ENCODE assay signal across 13 cellular contexts in genomic region chr1:116545359-116545705, GRCh38. TPM values are rescaled to one million over a fixed set of nuclear protein-coding genes. Genes with fewer than 3 reads are reported as not detected.
A peak's percentile ranks its signal among the peaks of the same experiment; 100 is the strongest.
DNase-seq lines count a peak whose midpoint lies in the region; ATAC-seq and TF ChIP-seq lines count a peak whose summit lies in the region.
"Had no signal": no experiment of that assay in that cellular context is flagged by ENCODE, and none has a peak within 500 bp of the region (broad histone marks: within the 10 kb centered on the region; RNA-seq: fewer than 3 reads in every experiment).

No MANE protein-coding gene starts in this region.

- H3K27me3 Mint-ChIP-seq in activated CD8-positive, alpha-beta memory T cell treated with anti-CD3 and anti-CD28 coated beads, Interleukin-2, amount 10 ng/mL, durations not matched to agents 7 days and 5 days: no peaks in the 10 kb centered on the region

- H3K36me3 ChIP-seq in Loucy (ENCODE audit: insufficient read depth, low read length): peaks cover 38% of the 10 kb centered on the region; the same call in 1 of the 2 replicates

- DNase-seq in activated CD8-positive, alpha-beta memory T cell treated with anti-CD3 and anti-CD28 coated beads, Interleukin-2, amount 10 ng/mL, durations not matched to agents 7 days and 5 days: no peak
- no peak for DNase-seq in activated CD8-positive, alpha-beta memory T cell treated with anti-CD3 and anti-CD28 coated beads, Interleukin-2, amount 50 U/mL, for 48 hours
- DNase-seq in stimulated activated effector memory CD8-positive, alpha-beta T cell treated with anti-CD3 and anti-CD28 coated beads, Interleukin-12 subunit alpha, Interleukin-12 subunit beta, amount 100 ng/mL, for 72 hours (ENCODE audit: low spot score in 2 of 2): peak in 1 of 2 donors; percentile 51
- no peak for DNase-seq in foreskin melanocyte
- DNase-seq in activated CD8-positive, alpha-beta memory T cell treated with anti-CD3 and anti-CD28 coated beads for 24 hours: no peak
- DNase-seq in NCI-H82 treated with DMSO at 0.1 percent for 48 hours (lab: John Stamatoyannopoulos, UW; ENCODE audit: unreplicated experiment): no peak
- DNase-seq: body of pancreas; NCI-H1417; NCI-H82; SK-N-SH; stimulated activated CD4-positive, alpha-beta T cell treated with anti-CD3 and anti-CD28 coated beads, Interleukin-4, amount 100 ng/mL, for 4 hours had no signal

- H3K4me3 Mint-ChIP-seq in activated CD8-positive, alpha-beta memory T cell treated with anti-CD3 and anti-CD28 coated beads, Interleukin-2, amount 10 ng/mL, durations not matched to agents 7 days and 5 days: peak overlapping the region; percentile 25
- H3K4me3 Mint-ChIP-seq in stimulated activated effector memory CD8-positive, alpha-beta T cell treated with anti-CD3 and anti-CD28 coated beads, Interleukin-12 subunit alpha, Interleukin-12 subunit beta, amount 100 ng/mL, for 72 hours: peak overlapping the region; percentile 83

- H3K4me1 Mint-ChIP-seq in activated CD8-positive, alpha-beta memory T cell treated with anti-CD3 and anti-CD28 coated beads, Interleukin-2, amount 10 ng/mL, durations not matched to agents 7 days and 5 days: peaks cover 80% of the 10 kb centered on the region
- H3K4me1 Mint-ChIP-seq in stimulated activated effector memory CD8-positive, alpha-beta T cell treated with anti-CD3 and anti-CD28 coated beads, Interleukin-12 subunit alpha, Interleukin-12 subunit beta, amount 100 ng/mL, for 72 hours: peaks cover 84% of the 10 kb centered on the region

- no peaks in the 10 kb centered on the region for H4K20me1 ChIP-seq in Loucy (ENCODE audit: insufficient read depth, low read length, poor library complexity, severe bottlenecking)

- no peaks in the 10 kb centered on the region for H3K9me3 Mint-ChIP-seq in activated CD8-positive, alpha-beta memory T cell treated with anti-CD3 and anti-CD28 coated beads, Interleukin-2, amount 10 ng/mL, durations not matched to agents 7 days and 5 days (ENCODE audit: low read depth)
- no peaks in the 10 kb centered on the region for H3K9me3 Mint-ChIP-seq in stimulated activated effector memory CD8-positive, alpha-beta T cell treated with anti-CD3 and anti-CD28 coated beads, Interleukin-12 subunit alpha, Interleukin-12 subunit beta, amount 100 ng/mL, for 72 hours

- no peak for ATAC-seq in activated CD8-positive, alpha-beta memory T cell treated with anti-CD3 and anti-CD28 coated beads, Interleukin-2, amount 10 ng/mL, durations not matched to agents 7 days and 5 days
- ATAC-seq in GM21717 (IDR thresholded peaks at IDR 0.05; ENCODE audit: unreplicated experiment): peak; percentile 5
- ATAC-seq in stimulated activated effector memory CD8-positive, alpha-beta T cell treated with anti-CD3 and anti-CD28 coated beads, Interleukin-12 subunit alpha, Interleukin-12 subunit beta, amount 100 ng/mL, for 72 hours: no peak
- ATAC-seq: body of pancreas had no signal

- H3K9me3 ChIP-seq in Loucy (ENCODE audit: insufficient read depth, low read depth, low read length): no peaks in the 10 kb centered on the region
- H3K9me3 ChIP-seq: body of pancreas, SK-N-SH had no signal

- H3K4me1 ChIP-seq in Loucy (ENCODE audit: insufficient read depth, low read length, poor library complexity, severe bottlenecking): peaks cover 14% of the 10 kb centered on the region
- H3K4me1 ChIP-seq: body of pancreas had no signal

- no peaks in the 10 kb centered on the region for H3K9me2 ChIP-seq in Loucy (replicated peaks; ENCODE audit: low read depth, low read length)
- H3K9me2 ChIP-seq: SK-N-SH had no signal

- peak overlapping the region; percentile 15 for H3K9ac ChIP-seq in Loucy (ENCODE audit: low read depth, low read length, poor library complexity, severe bottlenecking)
- H3K9ac ChIP-seq: SK-N-SH had no signal

- peaks cover 73% of the 10 kb centered on the region for H3K36me3 Mint-ChIP-seq in activated CD8-positive, alpha-beta memory T cell treated with anti-CD3 and anti-CD28 coated beads, Interleukin-2, amount 10 ng/mL, durations not matched to agents 7 days and 5 days
- H3K36me3 Mint-ChIP-seq in stimulated activated effector memory CD8-positive, alpha-beta T cell treated with anti-CD3 and anti-CD28 coated beads, Interleukin-12 subunit alpha, Interleukin-12 subunit beta, amount 100 ng/mL, for 72 hours: peaks cover 79% of the 10 kb centered on the region

- no peak overlapping the region for H3K4me3 ChIP-seq in Loucy (ENCODE audit: low read length, poor library complexity, severe bottlenecking)
- H3K4me3 ChIP-seq: body of pancreas had no signal

- no peak overlapping the region for H3K4me2 ChIP-seq in Loucy (ENCODE audit: low read depth, low read length, poor library complexity, severe bottlenecking)
- H3K4me2 ChIP-seq: SK-N-SH had no signal

- CTCF ChIA-PET in activated CD8-positive, alpha-beta memory T cell treated with anti-CD3 and anti-CD28 coated beads, Interleukin-2, amount 10 ng/mL, durations not matched to agents 7 days and 5 days (lab: Charles Lee): interaction anchor here (1.2 to 1.9 kb wide), 3 partner anchors 11 to 60 kb away, joined by 3 to 11 read pairs (median 5); no protein-coding TSS in a partner anchor

- no peak for TF ChIP-seq CTCF in Loucy (conservative IDR thresholded peaks at IDR 0.05; ENCODE audit: low read length)

- H3K27me3 ChIP-seq in Loucy (ENCODE audit: insufficient read depth, low read length, poor library complexity, severe bottlenecking): no peaks in the 10 kb centered on the region
- H3K27me3 ChIP-seq: body of pancreas had no signal

- H3K27ac Mint-ChIP-seq in activated CD8-positive, alpha-beta memory T cell treated with anti-CD3 and anti-CD28 coated beads, Interleukin-2, amount 10 ng/mL, durations not matched to agents 7 days and 5 days: peak overlapping the region; percentile 82
- H3K27ac Mint-ChIP-seq in stimulated activated effector memory CD8-positive, alpha-beta T cell treated with anti-CD3 and anti-CD28 coated beads, Interleukin-12 subunit alpha, Interleukin-12 subunit beta, amount 100 ng/mL, for 72 hours: peak overlapping the region; percentile 98

- peaks cover 36% of the 10 kb centered on the region for H3K79me2 ChIP-seq in Loucy (ENCODE audit: insufficient read depth, low read length)

- H2AFZ ChIP-seq in Loucy (ENCODE audit: low read length): no peak overlapping the region

- no peaks in the 10 kb centered on the region for H3F3A ChIP-seq in Loucy (ENCODE audit: low read depth)

RNA-seq across cellular contexts. Expression of gene CD58, which starts 25.5 kb away (rescaled TPM):
- total RNA-seq in activated CD8-positive, alpha-beta memory T cell treated with anti-CD3 and anti-CD28 coated beads, Interleukin-2, amount 10 ng/mL, durations not matched to agents 7 days and 5 days: 10 to 100 TPM; 54.0 to 56.9 TPM
